17 cellular contexts compared by ENCODE assay signal in genomic region chr22:29641781-29642355, GRCh38. TPM values are rescaled to one million over a fixed set of nuclear protein-coding genes. Genes with fewer than 3 reads are reported as not detected.
DNase-seq lines count a peak whose midpoint lies in the region; ATAC-seq and TF ChIP-seq lines count a peak whose summit lies in the region.
"Had no signal": no experiment of that assay in that cellular context is flagged by ENCODE, and none has a peak within 500 bp of the region (broad histone marks: within the 10 kb centered on the region; RNA-seq: fewer than 3 reads in every experiment).

No MANE protein-coding gene starts in this region.

- peaks cover 11% of the 10 kb centered on the region for H3K4me1 Mint-ChIP-seq in type B pancreatic cell (ENCODE audit: unreplicated experiment)

- H3K4me3 Mint-ChIP-seq in type B pancreatic cell = no peak overlapping the region

- no peak for TF ChIP-seq CTCF in type B pancreatic cell (conservative IDR thresholded peaks at IDR 0.05)

- DNase-seq in activated naive CD4-positive, alpha-beta T cell treated with anti-CD3 and anti-CD28 coated beads, Interleukin-2, amount 50 U/mL, for 72 hours (ENCODE audit: low spot score in 2 of 2) = no peak
- DNase-seq in activated naive CD4-positive, alpha-beta T cell treated with anti-CD3 and anti-CD28 coated beads, Interleukin-2, amount 50 U/mL, for 16 hours = no peak
- peak; percentile 45 for DNase-seq in NCI-H524 treated with DMSO at 0.1 percent for 48 hours (lab: John Stamatoyannopoulos, UW)
- peak; percentile 64 for DNase-seq in cerebellum (ENCODE audit: low spot score)
- DNase-seq in type B pancreatic cell (ENCODE audit: extremely low spot score, unreplicated experiment) = no peak
- no peak for DNase-seq in DMS114 treated with DMSO at 0.1 percent for 48 hours (lab: John Stamatoyannopoulos, UW; ENCODE audit: unreplicated experiment)
- DNase-seq: activated CD8-positive, alpha-beta memory T cell treated with anti-CD3 and anti-CD28 coated beads, Interleukin-2, amount 50 U/mL, for 48 hours; adrenal gland; DMS 273 treated with DMSO at 0.1 percent for 48 hours; H7; NCI-H1092; PC-9; stimulated activated naive CD4-positive, alpha-beta T cell; upper lobe of right lung had no signal

- H3K27ac Mint-ChIP-seq in activated naive CD4-positive, alpha-beta T cell treated with anti-CD3 and anti-CD28 coated beads, Interleukin-2, amount 50 U/mL, for 72 hours = peak overlapping the region in 1 of 2 donors; percentile 62
- peak overlapping the region; percentile 48 for H3K27ac Mint-ChIP-seq in type B pancreatic cell

- peak; percentile 28 to 95 for ATAC-seq in activated naive CD4-positive, alpha-beta T cell treated with anti-CD3 and anti-CD28 coated beads, Interleukin-2, amount 50 U/mL, for 72 hours
- ATAC-seq in HG02885 (IDR thresholded peaks at IDR 0.05; ENCODE audit: poor library complexity, unreplicated experiment) (no peak), HG03571 (IDR thresholded peaks at IDR 0.05; ENCODE audit: unreplicated experiment) (no peak)
- ATAC-seq: HepG2, upper lobe of right lung had no signal

- H3K27me3 Mint-ChIP-seq in type B pancreatic cell = no peaks in the 10 kb centered on the region

- no peaks in the 10 kb centered on the region for H3K9me3 Mint-ChIP-seq in activated naive CD4-positive, alpha-beta T cell treated with anti-CD3 and anti-CD28 coated beads, Interleukin-2, amount 50 U/mL, for 72 hours
- H3K9me3 Mint-ChIP-seq in type B pancreatic cell = no peaks in the 10 kb centered on the region

- peaks cover 5 to 18% of the 10 kb centered on the region in 2 donors for H3K36me3 Mint-ChIP-seq in activated naive CD4-positive, alpha-beta T cell treated with anti-CD3 and anti-CD28 coated beads, Interleukin-2, amount 50 U/mL, for 72 hours
- H3K36me3 Mint-ChIP-seq in type B pancreatic cell = peaks cover 39% of the 10 kb centered on the region

RNA-seq across cellular contexts. Expression of gene NF2, which starts 38.4 kb away (rescaled TPM):
- 10 to 100 TPM; 30.6 to 45.0 TPM for total RNA-seq in activated naive CD4-positive, alpha-beta T cell treated with anti-CD3 and anti-CD28 coated beads, Interleukin-2, amount 50 U/mL, for 72 hours
- total RNA-seq in cerebellum (32.0 TPM), type B pancreatic cell (ENCODE audit: low replicate concordance) (40.3 and 45.6 TPM in 2 replicates)

Comparison
In these comparisons a context has a peak if more than half of its experiments do, and no peak if none do; other contexts are left out.
1. ATAC-seq: peak in activated naive CD4-positive, alpha-beta T cell treated with anti-CD3 and anti-CD28 coated beads, Interleukin-2, amount 50 U/mL, for 72 hours (2 of 2); none in HG02885 (single experiment) and HG03571 (single experiment).
2. DNase-seq: peak in NCI-H524 treated with DMSO at 0.1 percent for 48 hours (single experiment) and cerebellum (single experiment); none in activated naive CD4-positive, alpha-beta T cell treated with anti-CD3 and anti-CD28 coated beads, Interleukin-2, amount 50 U/mL, for 72 hours (0 of 2), activated naive CD4-positive, alpha-beta T cell treated with anti-CD3 and anti-CD28 coated beads, Interleukin-2, amount 50 U/mL, for 16 hours (single experiment), type B pancreatic cell (single experiment) and DMS114 treated with DMSO at 0.1 percent for 48 hours (single experiment).